1 cellular context compared by ENCODE assay signal in genomic region chr11:128133501-128133900, GRCh38.
TF ChIP-seq lines count a peak whose summit lies in the region.

No MANE protein-coding gene starts in this region.

TF ChIP-seq in IMR-90, 13 proteins besides CTCF, POLR2A, EP300 and RAD21:
- TF ChIP-seq CHD1 (IDR thresholded peaks at IDR 0.05; ENCODE audit: low read depth, low read length) (no peak), MAFK (IDR thresholded peaks at IDR 0.05; ENCODE audit: low read depth, low read length) (no peak)
